ENCODE assay signal across 2 cellular contexts in genomic region chr11:78802058-78802633, GRCh38.
TF ChIP-seq lines count a peak whose summit lies in the region.

No MANE protein-coding gene starts in this region.

TF ChIP-seq in A549, 52 proteins besides CTCF, POLR2A, EP300 and RAD21 (continued from another document):
- TF ChIP-seq USF2 (IDR thresholded peaks at IDR 0.05): no peak
- no peak for TF ChIP-seq ZC3H11A (IDR thresholded peaks at IDR 0.05)
- TF ChIP-seq ESRRA (IDR thresholded peaks at IDR 0.05; ENCODE audit: borderline replicate concordance, low read length): no peak
- no peak for TF ChIP-seq RARB (CRISPR knock-in tag; IDR thresholded peaks at IDR 0.05)
- no peak for TF ChIP-seq BCL3 (IDR thresholded peaks at IDR 0.05)
- TF ChIP-seq ZNF302 (CRISPR knock-in tag; IDR thresholded peaks at IDR 0.05): no peak

TF ChIP-seq in WTC11, 78 proteins besides CTCF, POLR2A, EP300 and RAD21 (continued from another document):
- TF ChIP-seq ZNF425 (CRISPR knock-in tag; conservative IDR thresholded peaks at IDR 0.05) (no peak), CBFB (CRISPR knock-in tag; IDR thresholded peaks at IDR 0.05; ENCODE audit: low read depth) (no peak), ZNF317 (CRISPR knock-in tag; IDR thresholded peaks at IDR 0.05; ENCODE audit: borderline replicate concordance, low read depth) (no peak)
